ENCODE assay signal across 9 cellular contexts in the genomic region with DNA sequence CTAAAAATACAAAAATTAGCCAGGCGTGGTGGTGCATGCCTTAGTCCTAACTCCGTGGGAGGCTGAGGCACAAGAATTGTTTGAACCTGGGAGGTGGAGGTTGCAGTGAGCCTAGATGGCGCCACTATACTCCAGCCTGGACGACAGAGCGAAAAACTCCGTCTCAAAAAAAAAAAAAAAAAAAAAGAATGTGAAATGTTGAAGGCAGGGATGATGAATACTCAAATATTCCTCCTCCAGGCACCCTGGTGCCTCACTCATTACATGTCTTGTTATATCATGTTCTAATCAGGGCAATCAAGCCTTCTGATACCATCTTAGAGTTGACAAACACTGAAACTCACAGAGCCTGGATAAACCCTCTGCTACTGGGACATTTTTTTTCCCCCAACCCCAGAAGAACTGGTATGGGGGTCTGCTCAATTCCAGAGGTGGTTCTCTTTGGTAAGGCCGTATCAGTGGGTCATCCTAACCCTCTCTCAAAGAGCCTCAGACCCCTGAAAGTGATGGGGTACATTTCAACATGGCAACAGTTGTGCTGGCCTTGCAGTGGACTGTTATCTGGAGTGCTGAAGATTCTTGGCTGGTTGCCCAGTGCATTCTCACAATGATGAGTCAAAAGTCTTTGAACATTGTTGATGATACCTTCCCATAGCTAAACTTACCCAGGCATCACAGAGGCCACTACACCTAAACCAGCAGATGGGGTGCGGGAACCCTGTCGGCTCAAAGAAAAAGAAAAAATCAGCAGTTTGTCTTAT. TPM values are rescaled to one million over a fixed set of nuclear protein-coding genes. Genes with fewer than 3 reads are reported as not detected.
DNase-seq lines count a peak whose midpoint lies in the region; ATAC-seq and TF ChIP-seq lines count a peak whose summit lies in the region.
"Had no signal": no experiment of that assay in that cellular context is flagged by ENCODE, and none has a peak within 500 bp of the region (broad histone marks: within the 10 kb centered on the region; RNA-seq: fewer than 3 reads in every experiment).

No MANE protein-coding gene starts in this region.

- H3K27me3 ChIP-seq in ovary (no peaks in the 10 kb centered on the region), suprapubic skin (no peaks in the 10 kb centered on the region)
- H3K27me3 ChIP-seq: thyroid gland had no signal

- no peak for TF ChIP-seq EP300 in ovary (IDR thresholded peaks at IDR 0.05)
- no peak for TF ChIP-seq EP300 in suprapubic skin (IDR thresholded peaks at IDR 0.05)

- H3K27ac ChIP-seq in ovary: no peak overlapping the region
- no peak overlapping the region for H3K27ac ChIP-seq in suprapubic skin
- H3K27ac ChIP-seq: thyroid gland had no signal

- 52 to 60% (median 58%) methylated on average over 9 of the region's 9 CpGs for WGBS in ovary, 3 donors
- 56% methylated on average over 9 of the region's 9 CpGs for WGBS in suprapubic skin

- TF ChIP-seq POLR2A in ovary (IDR thresholded peaks at IDR 0.05) (no peak), suprapubic skin (IDR thresholded peaks at IDR 0.05) (no peak)

- H3K36me3 ChIP-seq in ovary (no peaks in the 10 kb centered on the region), suprapubic skin (no peaks in the 10 kb centered on the region)
- H3K36me3 ChIP-seq: thyroid gland had no signal

- intact Hi-C loops in ovary (cut with DNase I): loop anchor here in 3 of 4 donors (5.0 to 10.0 kb wide), 2 partner anchors 295 to 297 kb away; no protein-coding TSS in a partner anchor

- peak; percentile 1 for DNase-seq in DMS114 treated with DMSO at 0.1 percent for 48 hours (lab: John Stamatoyannopoulos, UW; ENCODE audit: unreplicated experiment)
- peak; percentile 3 for DNase-seq in NCI-H345 treated with DMSO at 0.1 percent for 48 hours (lab: John Stamatoyannopoulos, UW; ENCODE audit: unreplicated experiment)
- peak; percentile 77 for DNase-seq in activated effector memory CD4-positive, alpha-beta T cell treated with anti-CD3 and anti-CD28 coated beads, Interleukin-2, amount 50 U/mL, for 16 hours
- DNase-seq in ovary: peak in 3 of 5 donors; percentile 30 to 41 (median 37)
- DNase-seq in suprapubic skin (ENCODE audit: low spot score in 2 of 2): no peak
- no peak for DNase-seq in NOMO-1 treated with DMSO at 0.1 percent for 48 hours (lab: John Stamatoyannopoulos, UW; ENCODE audit: unreplicated experiment)
- no peak for DNase-seq in Ammon's horn (ENCODE audit: low spot score)

- peak; percentile 50 for ATAC-seq in GM21515 (IDR thresholded peaks at IDR 0.05; ENCODE audit: unreplicated experiment)

- H3K9me3 ChIP-seq in ovary (no peaks in the 10 kb centered on the region), suprapubic skin (no peaks in the 10 kb centered on the region)
- H3K9me3 ChIP-seq: thyroid gland had no signal

- H3K4me1 ChIP-seq in ovary (ENCODE audit: insufficient read depth) (no peaks in the 10 kb centered on the region), suprapubic skin (no peaks in the 10 kb centered on the region)

- TF ChIP-seq CTCF in ovary (IDR thresholded peaks at IDR 0.05) (no peak), suprapubic skin (IDR thresholded peaks at IDR 0.05) (no peak)

- H3K4me3 ChIP-seq in ovary: no peak overlapping the region
- no peak overlapping the region for H3K4me3 ChIP-seq in suprapubic skin
- H3K4me3 ChIP-seq: thyroid gland had no signal

RNA-seq across cellular contexts. Expression of a gene that starts 2.4 kb away (rescaled TPM):
- total RNA-seq in ovary: 10 to 100 TPM in 3 of 7 donors, 1 to 10 TPM in 4; 4.9 to 16.6 (median 9.8) TPM
- polyA plus RNA-seq in ovary: 10 to 100 TPM in 1 of 2 donors, 1 to 10 TPM in 1; 8.3 to 43.7 TPM
- 10 to 100 TPM in 3 of 4 donors, 1 to 10 TPM in 1; 6.8 to 18.5 (median 14.1) TPM for total RNA-seq in suprapubic skin

Comparison
In these comparisons a context has a peak if more than half of its experiments do, and no peak if none do; other contexts are left out.
1. DNase-seq: peak in DMS114 treated with DMSO at 0.1 percent for 48 hours (single experiment), NCI-H345 treated with DMSO at 0.1 percent for 48 hours (single experiment), activated effector memory CD4-positive, alpha-beta T cell treated with anti-CD3 and anti-CD28 coated beads, Interleukin-2, amount 50 U/mL, for 16 hours (single experiment) and ovary (3 of 5); none in suprapubic skin (0 of 2), NOMO-1 treated with DMSO at 0.1 percent for 48 hours (single experiment) and Ammon's horn (single experiment).